ENCODE assay signal across 8 cellular contexts in genomic region chr10:13298748-13299436, GRCh38. TPM values are rescaled to one million over a fixed set of nuclear protein-coding genes. Genes with fewer than 3 reads are reported as not detected.
DNase-seq lines count a peak whose midpoint lies in the region; ATAC-seq, FAIRE-seq and TF ChIP-seq lines count a peak whose summit lies in the region.

No MANE protein-coding gene starts in this region.

- H3K36me3 ChIP-seq in keratinocyte (ENCODE audit: control insufficient read depth in 2 of 2, extremely low read depth in 1 of 2, insufficient read depth in 2 of 2, low read length in 2 of 2) = no peaks in the 10 kb centered on the region
- peaks cover 6 to 9% of the 10 kb centered on the region in 2 donors for H3K36me3 ChIP-seq in stomach smooth muscle (ENCODE audit: control insufficient read depth in 2 of 2, insufficient read depth in 2 of 2, low read length in 2 of 2)

- no peaks in the 10 kb centered on the region for H3K27me3 Mint-ChIP-seq in T-helper 1 cell treated with Interleukin-12 subunit alpha and Interleukin-12 subunit beta and Interleukin-4 antibody, amounts not matched to agents 30 μg/mL and 1 μg/mL, for 36 hours (ENCODE audit: low read depth)
- no peaks in the 10 kb centered on the region for H3K27me3 Mint-ChIP-seq in activated T-helper 2 cell treated with anti-CD3 and anti-CD28 coated beads, Interferon-gamma antibody, Interleukin-2, Interleukin-4, amounts not matched to agents 10 μg/mL and 5 μg/mL and 100 μg/mL, durations not matched to agents 14 hours and 24 hours and 36 hours (ENCODE audit: low read depth)

- H3K9me3 Mint-ChIP-seq in T-helper 1 cell treated with Interleukin-12 subunit alpha and Interleukin-12 subunit beta and Interleukin-4 antibody, amounts not matched to agents 30 μg/mL and 1 μg/mL, for 36 hours = no peaks in the 10 kb centered on the region
- no peaks in the 10 kb centered on the region for H3K9me3 Mint-ChIP-seq in activated T-helper 2 cell treated with anti-CD3 and anti-CD28 coated beads, Interferon-gamma antibody, Interleukin-2, Interleukin-4, amounts not matched to agents 10 μg/mL and 5 μg/mL and 100 μg/mL, durations not matched to agents 14 hours and 24 hours and 36 hours

- no peak for ATAC-seq in GM19324 (IDR thresholded peaks at IDR 0.05; ENCODE audit: low FRiP score, unreplicated experiment)

- H3K9me3 ChIP-seq in keratinocyte (ENCODE audit: control insufficient read depth, low read depth, low read length) (no peaks in the 10 kb centered on the region), stomach smooth muscle (ENCODE audit: control insufficient read depth in 2 of 2, low read length in 2 of 2) (no peaks in the 10 kb centered on the region)

- H3K4me1 ChIP-seq in keratinocyte (ENCODE audit: control insufficient read depth, extremely low read depth, insufficient read depth, low read length) (peaks cover 2% of the 10 kb centered on the region), stomach smooth muscle (ENCODE audit: control insufficient read depth, insufficient read depth, low read length) (peaks cover 8% of the 10 kb centered on the region)

- H3K27ac ChIP-seq in keratinocyte (ENCODE audit: control insufficient read depth, insufficient read depth, low read length) (no peak overlapping the region), stomach smooth muscle (ENCODE audit: low read length) (peak overlapping the region; percentile 91)

- peaks cover 18% of the 10 kb centered on the region for H3K4me1 Mint-ChIP-seq in T-helper 1 cell treated with Interleukin-12 subunit alpha and Interleukin-12 subunit beta and Interleukin-4 antibody, amounts not matched to agents 30 μg/mL and 1 μg/mL, for 36 hours (ENCODE audit: low read depth)
- H3K4me1 Mint-ChIP-seq in activated T-helper 2 cell treated with anti-CD3 and anti-CD28 coated beads, Interferon-gamma antibody, Interleukin-2, Interleukin-4, amounts not matched to agents 10 μg/mL and 5 μg/mL and 100 μg/mL, durations not matched to agents 14 hours and 24 hours and 36 hours (ENCODE audit: low read depth) = peaks cover 14% of the 10 kb centered on the region

- peak overlapping the region; percentile 68 for H3K27ac Mint-ChIP-seq in T-helper 1 cell treated with Interleukin-12 subunit alpha and Interleukin-12 subunit beta and Interleukin-4 antibody, amounts not matched to agents 30 μg/mL and 1 μg/mL, for 36 hours
- peak overlapping the region; percentile 33 for H3K27ac Mint-ChIP-seq in activated T-helper 2 cell treated with anti-CD3 and anti-CD28 coated beads, Interferon-gamma antibody, Interleukin-2, Interleukin-4, amounts not matched to agents 10 μg/mL and 5 μg/mL and 100 μg/mL, durations not matched to agents 14 hours and 24 hours and 36 hours

- no peak for DNase-seq in T-helper 1 cell
- DNase-seq in activated T-helper 2 cell treated with anti-CD3 and anti-CD28 coated beads, Interferon-gamma antibody, Interleukin-2, Interleukin-4, amounts not matched to agents 10 μg/mL and 5 μg/mL and 100 μg/mL, durations not matched to agents 14 hours and 24 hours and 36 hours (ENCODE audit: low spot score) = no peak
- DNase-seq in keratinocyte (ENCODE audit: low read depth, low spot score) = no peak
- DNase-seq in midbrain (lab: John Stamatoyannopoulos, UW) = no peak
- no peak for DNase-seq in ecto neural progenitor cell (ENCODE audit: low spot score)

- H4K20me1 ChIP-seq in keratinocyte (ENCODE audit: control insufficient read depth, extremely low read depth, insufficient read depth, low read length) = no peaks in the 10 kb centered on the region

- intact Hi-C loops in activated T-helper 2 cell treated with anti-CD3 and anti-CD28 coated beads, Interferon-gamma antibody, Interleukin-2, Interleukin-4, amounts not matched to agents 10 μg/mL and 5 μg/mL and 100 μg/mL, durations not matched to agents 14 hours and 24 hours and 36 hours (cut with micrococcal nuclease) = no loop called here

- dilution Hi-C loops in keratinocyte (cut with MboI; ENCODE audit: extremely low pct_ligation_motif_present, low sequenced_read_pairs) = no loop called here

- peak overlapping the region; percentile 70 for H3K9ac ChIP-seq in keratinocyte (ENCODE audit: control insufficient read depth, extremely low read depth, insufficient read depth, low read length)
- peak overlapping the region; percentile 81 to 89 for H3K9ac ChIP-seq in stomach smooth muscle (ENCODE audit: low read length in 2 of 2)

- no peak for FAIRE-seq in keratinocyte (lab: Jason Lieb, UNC)

- peak overlapping the region; percentile 84 for H3K4me2 ChIP-seq in keratinocyte (ENCODE audit: control insufficient read depth, extremely low read depth, insufficient read depth, low read depth, low read length)

- peak overlapping the region; percentile 56 to 69 (median 64) for H3K4me3 ChIP-seq in keratinocyte (ENCODE audit: control insufficient read depth in 2 of 3, extremely low read depth in 1 of 3, insufficient read depth in 2 of 3, low read depth in 1 of 3, low read length in 3 of 3)
- H3K4me3 ChIP-seq in stomach smooth muscle (ENCODE audit: low read length in 2 of 2) = peak overlapping the region; percentile 79 to 87

- no peaks in the 10 kb centered on the region for H3K36me3 Mint-ChIP-seq in T-helper 1 cell treated with Interleukin-12 subunit alpha and Interleukin-12 subunit beta and Interleukin-4 antibody, amounts not matched to agents 30 μg/mL and 1 μg/mL, for 36 hours (ENCODE audit: low read depth)
- H3K36me3 Mint-ChIP-seq in activated T-helper 2 cell treated with anti-CD3 and anti-CD28 coated beads, Interferon-gamma antibody, Interleukin-2, Interleukin-4, amounts not matched to agents 10 μg/mL and 5 μg/mL and 100 μg/mL, durations not matched to agents 14 hours and 24 hours and 36 hours (ENCODE audit: low read depth) = peaks cover 3% of the 10 kb centered on the region

- no peaks in the 10 kb centered on the region for H3K27me3 ChIP-seq in keratinocyte (ENCODE audit: control insufficient read depth, extremely low read depth, insufficient read depth, low read length)
- no peaks in the 10 kb centered on the region for H3K27me3 ChIP-seq in stomach smooth muscle (ENCODE audit: control insufficient read depth in 1 of 2, insufficient read depth in 2 of 2, low read length in 2 of 2)

- no peaks in the 10 kb centered on the region for H3K79me2 ChIP-seq in keratinocyte (ENCODE audit: control insufficient read depth, insufficient read depth, low read length)

- peak overlapping the region; percentile 89 for H2AFZ ChIP-seq in keratinocyte (ENCODE audit: control insufficient read depth, low read length)

- no peaks in the 10 kb centered on the region for H3K9me1 ChIP-seq in keratinocyte (ENCODE audit: control insufficient read depth, extremely low read depth, insufficient read depth, low read length)

- peak overlapping the region; percentile 69 for H3K4me3 Mint-ChIP-seq in T-helper 1 cell treated with Interleukin-12 subunit alpha and Interleukin-12 subunit beta and Interleukin-4 antibody, amounts not matched to agents 30 μg/mL and 1 μg/mL, for 36 hours
- H3K4me3 Mint-ChIP-seq in activated T-helper 2 cell treated with anti-CD3 and anti-CD28 coated beads, Interferon-gamma antibody, Interleukin-2, Interleukin-4, amounts not matched to agents 10 μg/mL and 5 μg/mL and 100 μg/mL, durations not matched to agents 14 hours and 24 hours and 36 hours (ENCODE audit: low read depth) = peak overlapping the region; percentile 82

- TF ChIP-seq CTCF in keratinocyte (optimal IDR thresholded peaks at IDR 0.05 in 1 of 3, IDR thresholded peaks at IDR 0.05 in 1 of 3, conservative IDR thresholded peaks at IDR 0.05 in 1 of 3; ENCODE audit: extremely low read depth in 1 of 3, insufficient read depth in 2 of 3, low read length in 3 of 3) = no peak

RNA-seq across cellular contexts. Expression of gene PHYH, which starts 1.0 kb away (rescaled TPM):
- total RNA-seq in activated T-helper 2 cell treated with anti-CD3 and anti-CD28 coated beads, Interferon-gamma antibody, Interleukin-2, Interleukin-4, amounts not matched to agents 10 μg/mL and 5 μg/mL and 100 μg/mL, durations not matched to agents 14 hours and 24 hours and 36 hours = 18.0 and 20.0 TPM in 2 replicates
- polyA plus RNA-seq in keratinocyte = 10.9 to 11.5 TPM (median 10.9 TPM) in 3 replicates
- polyA plus RNA-seq in keratinocyte (2011; ENCODE audit: low read depth) = 2.4 TPM
- 13.2 and 20.6 TPM in 2 replicates for polyA plus RNA-seq in keratinocyte (2011; cell fraction: cytosol; rRNA removed)
- polyA plus RNA-seq in keratinocyte (2011; cell fraction: nucleus; rRNA removed) = 9.0 and 9.8 TPM in 2 replicates
- polyA plus RNA-seq in keratinocyte (2012; ENCODE audit: low replicate concordance) = 9.7 and 12.3 TPM in 2 replicates
- polyA minus RNA-seq in keratinocyte = 2.7 to 5.3 TPM (median 4.4 TPM) in 3 replicates
- polyA minus RNA-seq in keratinocyte (2011; cell fraction: cytosol; rRNA and poly(A)+ RNA removed) = 2.5 TPM
- 1.3 and 1.8 TPM in 2 replicates for polyA minus RNA-seq in keratinocyte (2011; cell fraction: nucleus; rRNA and poly(A)+ RNA removed)

RNA-seq across cellular contexts. Expression of gene SEPHS1, which starts 49.2 kb away (rescaled TPM):
- total RNA-seq in activated T-helper 2 cell treated with anti-CD3 and anti-CD28 coated beads, Interferon-gamma antibody, Interleukin-2, Interleukin-4, amounts not matched to agents 10 μg/mL and 5 μg/mL and 100 μg/mL, durations not matched to agents 14 hours and 24 hours and 36 hours = 58.8 and 61.9 TPM in 2 replicates
- polyA plus RNA-seq in keratinocyte = 41.4 to 65.4 TPM (median 48.2 TPM) in 3 replicates
- 27.7 TPM for polyA plus RNA-seq in keratinocyte (2011; ENCODE audit: low read depth)
- 26.8 and 38.6 TPM in 2 replicates for polyA plus RNA-seq in keratinocyte (2011; cell fraction: cytosol; rRNA removed)
- 28.6 and 35.6 TPM in 2 replicates for polyA plus RNA-seq in keratinocyte (2011; cell fraction: nucleus; rRNA removed)
- polyA plus RNA-seq in keratinocyte (2012; ENCODE audit: low replicate concordance) = 16.8 and 37.1 TPM in 2 replicates
- polyA minus RNA-seq in keratinocyte = 18.8 to 54.0 TPM (median 35.2 TPM) in 3 replicates
- polyA minus RNA-seq in keratinocyte (2011; cell fraction: cytosol; rRNA and poly(A)+ RNA removed) = 16.1 TPM
- 11.1 and 22.8 TPM in 2 replicates for polyA minus RNA-seq in keratinocyte (2011; cell fraction: nucleus; rRNA and poly(A)+ RNA removed)
